Comparison of ENCODE assay signal across 1 cellular context in the genomic region with DNA sequence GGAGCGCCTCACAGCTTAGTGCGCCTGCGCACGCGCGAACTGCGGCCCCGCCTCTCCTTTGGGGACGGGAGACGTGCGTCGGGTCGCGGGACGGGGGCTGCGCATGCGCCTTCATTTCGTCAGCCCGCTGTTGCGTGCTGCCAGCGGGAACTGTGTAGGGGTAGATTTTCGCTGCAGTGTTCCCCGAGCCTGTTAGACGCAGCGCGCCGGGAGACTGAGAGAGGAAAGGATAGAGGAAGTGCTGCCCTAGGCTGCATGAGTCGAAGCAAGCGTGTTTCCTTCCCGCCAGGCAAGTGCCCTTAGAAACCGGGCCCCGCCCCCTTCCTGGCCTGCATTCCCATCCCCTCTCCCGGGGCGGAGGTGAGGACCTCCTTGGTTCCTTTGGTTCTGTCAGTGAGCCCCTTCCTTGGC.
A peak's percentile ranks its signal among the peaks of the same experiment; 100 is the strongest.
TF ChIP-seq lines count a peak whose summit lies in the region.

No MANE protein-coding gene starts in this region.

TF ChIP-seq in HepG2, 621 proteins besides CTCF, POLR2A, EP300 and RAD21 (continued from another document and continues in another):
- TF ChIP-seq SAP130 (CRISPR knock-in tag; IDR thresholded peaks at IDR 0.05; ENCODE audit: low read depth) = peak; percentile 70; the same call in 1 of the 2 replicates
- TF ChIP-seq XBP1 (CRISPR knock-in tag; IDR thresholded peaks at IDR 0.05) = no peak
- peak; percentile 20; the same call in 1 of the 2 replicates for TF ChIP-seq FOXK1 (CRISPR knock-in tag; IDR thresholded peaks at IDR 0.05; ENCODE audit: borderline replicate concordance, low read depth)
- TF ChIP-seq DMAP1 (CRISPR knock-in tag; IDR thresholded peaks at IDR 0.05) = no peak
- 0 out of 2 replicates have a peak, but pooled peaks have one; percentile 55 for TF ChIP-seq ZNF468 (CRISPR knock-in tag; IDR thresholded peaks at IDR 0.05)
- TF ChIP-seq, protein P1, sequence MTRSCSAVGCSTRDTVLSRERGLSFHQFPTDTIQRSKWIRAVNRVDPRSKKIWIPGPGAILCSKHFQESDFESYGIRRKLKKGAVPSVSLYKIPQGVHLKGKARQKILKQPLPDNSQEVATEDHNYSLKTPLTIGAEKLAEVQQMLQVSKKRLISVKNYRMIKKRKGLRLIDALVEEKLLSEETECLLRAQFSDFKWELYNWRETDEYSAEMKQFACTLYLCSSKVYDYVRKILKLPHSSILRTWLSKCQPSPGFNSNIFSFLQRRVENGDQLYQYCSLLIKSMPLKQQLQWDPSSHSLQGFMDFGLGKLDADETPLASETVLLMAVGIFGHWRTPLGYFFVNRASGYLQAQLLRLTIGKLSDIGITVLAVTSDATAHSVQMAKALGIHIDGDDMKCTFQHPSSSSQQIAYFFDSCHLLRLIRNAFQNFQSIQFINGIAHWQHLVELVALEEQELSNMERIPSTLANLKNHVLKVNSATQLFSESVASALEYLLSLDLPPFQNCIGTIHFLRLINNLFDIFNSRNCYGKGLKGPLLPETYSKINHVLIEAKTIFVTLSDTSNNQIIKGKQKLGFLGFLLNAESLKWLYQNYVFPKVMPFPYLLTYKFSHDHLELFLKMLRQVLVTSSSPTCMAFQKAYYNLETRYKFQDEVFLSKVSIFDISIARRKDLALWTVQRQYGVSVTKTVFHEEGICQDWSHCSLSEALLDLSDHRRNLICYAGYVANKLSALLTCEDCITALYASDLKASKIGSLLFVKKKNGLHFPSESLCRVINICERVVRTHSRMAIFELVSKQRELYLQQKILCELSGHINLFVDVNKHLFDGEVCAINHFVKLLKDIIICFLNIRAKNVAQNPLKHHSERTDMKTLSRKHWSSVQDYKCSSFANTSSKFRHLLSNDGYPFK (CRISPR knock-in tag; IDR thresholded peaks at IDR 0.05; ENCODE audit: borderline replicate concordance) = peak; percentile 59; the same call in 1 of the 2 replicates
- TF ChIP-seq FOXO1 (CRISPR knock-in tag; IDR thresholded peaks at IDR 0.05) = peak; percentile 55; the same call in 1 of the 2 replicates
- TF ChIP-seq ZNF367 (CRISPR knock-in tag; IDR thresholded peaks at IDR 0.05; ENCODE audit: borderline replicate concordance) = 0 out of 2 replicates have a peak, but pooled peaks have one; percentile 74
- TF ChIP-seq HNRNPLL (IDR thresholded peaks at IDR 0.05; ENCODE audit: low read depth, low read length, poor library complexity, severe bottlenecking) = peak; percentile 52
- peak; percentile 50; the same call in 1 of the 2 replicates for TF ChIP-seq SIN3A (IDR thresholded peaks at IDR 0.05; ENCODE audit: borderline replicate concordance, low read depth, low read length)
- peak; percentile 5; the same call in 1 of the 2 replicates for TF ChIP-seq ZNF768 (CRISPR knock-in tag; IDR thresholded peaks at IDR 0.05)
- TF ChIP-seq, protein P2, sequence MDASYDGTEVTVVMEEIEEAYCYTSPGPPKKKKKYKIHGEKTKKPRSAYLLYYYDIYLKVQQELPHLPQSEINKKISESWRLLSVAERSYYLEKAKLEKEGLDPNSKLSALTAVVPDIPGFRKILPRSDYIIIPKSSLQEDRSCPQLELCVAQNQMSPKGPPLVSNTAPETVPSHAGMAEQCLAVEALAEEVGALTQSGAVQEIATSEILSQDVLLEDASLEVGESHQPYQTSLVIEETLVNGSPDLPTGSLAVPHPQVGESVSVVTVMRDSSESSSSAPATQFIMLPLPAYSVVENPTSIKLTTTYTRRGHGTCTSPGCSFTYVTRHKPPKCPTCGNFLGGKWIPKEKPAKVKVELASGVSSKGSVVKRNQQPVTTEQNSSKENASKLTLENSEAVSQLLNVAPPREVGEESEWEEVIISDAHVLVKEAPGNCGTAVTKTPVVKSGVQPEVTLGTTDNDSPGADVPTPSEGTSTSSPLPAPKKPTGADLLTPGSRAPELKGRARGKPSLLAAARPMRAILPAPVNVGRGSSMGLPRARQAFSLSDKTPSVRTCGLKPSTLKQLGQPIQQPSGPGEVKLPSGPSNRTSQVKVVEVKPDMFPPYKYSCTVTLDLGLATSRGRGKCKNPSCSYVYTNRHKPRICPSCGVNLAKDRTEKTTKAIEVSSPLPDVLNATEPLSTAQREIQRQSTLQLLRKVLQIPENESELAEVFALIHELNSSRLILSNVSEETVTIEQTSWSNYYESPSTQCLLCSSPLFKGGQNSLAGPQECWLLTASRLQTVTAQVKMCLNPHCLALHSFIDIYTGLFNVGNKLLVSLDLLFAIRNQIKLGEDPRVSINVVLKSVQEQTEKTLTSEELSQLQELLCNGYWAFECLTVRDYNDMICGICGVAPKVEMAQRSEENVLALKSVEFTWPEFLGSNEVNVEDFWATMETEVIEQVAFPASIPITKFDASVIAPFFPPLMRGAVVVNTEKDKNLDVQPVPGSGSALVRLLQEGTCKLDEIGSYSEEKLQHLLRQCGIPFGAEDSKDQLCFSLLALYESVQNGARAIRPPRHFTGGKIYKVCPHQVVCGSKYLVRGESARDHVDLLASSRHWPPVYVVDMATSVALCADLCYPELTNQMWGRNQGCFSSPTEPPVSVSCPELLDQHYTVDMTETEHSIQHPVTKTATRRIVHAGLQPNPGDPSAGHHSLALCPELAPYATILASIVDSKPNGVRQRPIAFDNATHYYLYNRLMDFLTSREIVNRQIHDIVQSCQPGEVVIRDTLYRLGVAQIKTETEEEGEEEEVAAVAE (CRISPR knock-in tag; IDR thresholded peaks at IDR 0.05; ENCODE audit: borderline replicate concordance) = 0 out of 2 replicates have a peak, but pooled peaks have one; percentile 13
- TF ChIP-seq, protein P3, sequence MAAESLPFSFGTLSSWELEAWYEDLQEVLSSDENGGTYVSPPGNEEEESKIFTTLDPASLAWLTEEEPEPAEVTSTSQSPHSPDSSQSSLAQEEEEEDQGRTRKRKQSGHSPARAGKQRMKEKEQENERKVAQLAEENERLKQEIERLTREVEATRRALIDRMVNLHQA (CRISPR knock-in tag; IDR thresholded peaks at IDR 0.05) = no peak
- peak; percentile 49; the same call in 1 of the 2 replicates for TF ChIP-seq HDAC2 (CRISPR knock-in tag; IDR thresholded peaks at IDR 0.05)
- TF ChIP-seq, protein P4, sequence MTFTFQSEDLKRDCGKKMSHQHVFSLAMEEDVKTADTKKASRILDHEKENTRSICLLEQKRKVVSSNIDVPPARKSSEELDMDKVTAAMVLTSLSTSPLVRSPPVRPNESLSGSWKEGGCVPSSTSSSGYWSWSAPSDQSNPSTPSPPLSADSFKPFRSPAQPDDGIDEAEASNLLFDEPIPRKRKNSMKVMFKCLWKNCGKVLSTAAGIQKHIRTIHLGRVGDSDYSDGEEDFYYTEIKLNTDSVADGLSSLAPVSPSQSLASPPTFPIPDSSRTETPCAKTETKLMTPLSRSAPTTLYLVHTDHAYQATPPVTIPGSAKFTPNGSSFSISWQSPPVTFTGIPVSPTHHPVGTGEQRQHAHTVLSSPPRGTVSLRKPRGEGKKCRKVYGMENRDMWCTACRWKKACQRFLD (CRISPR knock-in tag; IDR thresholded peaks at IDR 0.05; ENCODE audit: borderline replicate concordance) = 0 out of 2 replicates have a peak, but pooled peaks have one; percentile 69
- no peak for TF ChIP-seq ZNF652 (CRISPR knock-in tag; IDR thresholded peaks at IDR 0.05; ENCODE audit: borderline replicate concordance, low read depth)
- TF ChIP-seq ZNF564 (CRISPR knock-in tag; IDR thresholded peaks at IDR 0.05) = 0 out of 2 replicates have a peak, but pooled peaks have one; percentile 5
- no peak; the same call in 1 of the 2 replicates for TF ChIP-seq ZNF331 (CRISPR knock-in tag; IDR thresholded peaks at IDR 0.05)
- TF ChIP-seq GZF1 (CRISPR knock-in tag; IDR thresholded peaks at IDR 0.05) = no peak
- TF ChIP-seq CEBPB (IDR thresholded peaks at IDR 0.05; ENCODE audit: borderline replicate concordance, low read depth, low read length) = peak; percentile 52; the same call in 1 of the 2 replicates
- TF ChIP-seq, protein P5, sequence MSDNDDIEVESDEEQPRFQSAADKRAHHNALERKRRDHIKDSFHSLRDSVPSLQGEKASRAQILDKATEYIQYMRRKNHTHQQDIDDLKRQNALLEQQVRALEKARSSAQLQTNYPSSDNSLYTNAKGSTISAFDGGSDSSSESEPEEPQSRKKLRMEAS (IDR thresholded peaks at IDR 0.05) = peak; percentile 32; the same call in 1 of the 2 replicates
- TF ChIP-seq MEIS1 (CRISPR knock-in tag; IDR thresholded peaks at IDR 0.05; ENCODE audit: borderline replicate concordance) = 0 out of 2 replicates have a peak, but pooled peaks have one; percentile 21
- TF ChIP-seq, protein P6, sequence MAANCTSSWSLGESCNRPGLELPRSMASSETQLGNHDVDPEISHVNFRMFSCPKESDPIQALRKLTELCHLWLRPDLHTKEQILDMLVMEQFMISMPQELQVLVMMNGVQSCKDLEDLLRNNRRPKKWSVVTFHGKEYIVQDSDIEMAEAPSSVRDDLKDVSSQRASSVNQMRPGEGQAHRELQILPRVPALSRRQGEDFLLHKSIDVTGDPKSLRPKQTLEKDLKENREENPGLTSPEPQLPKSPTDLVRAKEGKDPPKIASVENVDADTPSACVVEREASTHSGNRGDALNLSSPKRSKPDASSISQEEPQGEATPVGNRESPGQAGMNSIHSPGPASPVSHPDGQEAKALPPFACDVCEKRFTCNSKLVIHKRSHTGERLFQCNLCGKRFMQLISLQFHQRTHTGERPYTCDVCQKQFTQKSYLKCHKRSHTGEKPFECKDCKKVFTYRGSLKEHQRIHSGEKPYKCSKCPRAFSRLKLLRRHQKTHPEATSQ (CRISPR knock-in tag; IDR thresholded peaks at IDR 0.05; ENCODE audit: borderline replicate concordance) = peak; percentile 25; the same call in 1 of the 2 replicates
- TF ChIP-seq THAP11 (CRISPR knock-in tag; IDR thresholded peaks at IDR 0.05) = peak; percentile 69
- TF ChIP-seq KLF6 (CRISPR knock-in tag; IDR thresholded peaks at IDR 0.05) = peak; percentile 56; the same call in 1 of the 2 replicates
- 0 out of 2 replicates have a peak, but pooled peaks have one; percentile 40 for TF ChIP-seq SALL2 (CRISPR knock-in tag; IDR thresholded peaks at IDR 0.05)
- TF ChIP-seq KLF9 (CRISPR knock-in tag; IDR thresholded peaks at IDR 0.05; ENCODE audit: low read depth) = peak; percentile 89; the same call in 1 of the 2 replicates
- TF ChIP-seq ZNF644 (CRISPR knock-in tag; IDR thresholded peaks at IDR 0.05; ENCODE audit: low read depth) = peak; percentile 12; the same call in 1 of the 2 replicates
- 0 out of 2 replicates have a peak, but pooled peaks have one; percentile 31 for TF ChIP-seq ZNF138 (CRISPR knock-in tag; IDR thresholded peaks at IDR 0.05; ENCODE audit: low read depth)
- TF ChIP-seq REPIN1 (CRISPR knock-in tag; IDR thresholded peaks at IDR 0.05; ENCODE audit: borderline replicate concordance, low read depth) = peak; percentile 48; the same call in 1 of the 2 replicates
- TF ChIP-seq, protein P7, sequence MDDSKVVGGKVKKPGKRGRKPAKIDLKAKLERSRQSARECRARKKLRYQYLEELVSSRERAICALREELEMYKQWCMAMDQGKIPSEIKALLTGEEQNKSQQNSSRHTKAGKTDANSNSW (CRISPR knock-in tag; IDR thresholded peaks at IDR 0.05; ENCODE audit: borderline replicate concordance) = 0 out of 2 replicates have a peak, but pooled peaks have one; percentile 51
- peak; percentile 28; the same call in 1 of the 2 replicates for TF ChIP-seq TSC22D2 (CRISPR knock-in tag; IDR thresholded peaks at IDR 0.05; ENCODE audit: borderline replicate concordance)
- peak; percentile 74; the same call in 1 of the 2 replicates for TF ChIP-seq ZNF124 (CRISPR knock-in tag; IDR thresholded peaks at IDR 0.05)
- 0 out of 2 replicates have a peak, but pooled peaks have one; percentile 52 for TF ChIP-seq CCDC6 (CRISPR knock-in tag; IDR thresholded peaks at IDR 0.05)
- TF ChIP-seq, protein P8, sequence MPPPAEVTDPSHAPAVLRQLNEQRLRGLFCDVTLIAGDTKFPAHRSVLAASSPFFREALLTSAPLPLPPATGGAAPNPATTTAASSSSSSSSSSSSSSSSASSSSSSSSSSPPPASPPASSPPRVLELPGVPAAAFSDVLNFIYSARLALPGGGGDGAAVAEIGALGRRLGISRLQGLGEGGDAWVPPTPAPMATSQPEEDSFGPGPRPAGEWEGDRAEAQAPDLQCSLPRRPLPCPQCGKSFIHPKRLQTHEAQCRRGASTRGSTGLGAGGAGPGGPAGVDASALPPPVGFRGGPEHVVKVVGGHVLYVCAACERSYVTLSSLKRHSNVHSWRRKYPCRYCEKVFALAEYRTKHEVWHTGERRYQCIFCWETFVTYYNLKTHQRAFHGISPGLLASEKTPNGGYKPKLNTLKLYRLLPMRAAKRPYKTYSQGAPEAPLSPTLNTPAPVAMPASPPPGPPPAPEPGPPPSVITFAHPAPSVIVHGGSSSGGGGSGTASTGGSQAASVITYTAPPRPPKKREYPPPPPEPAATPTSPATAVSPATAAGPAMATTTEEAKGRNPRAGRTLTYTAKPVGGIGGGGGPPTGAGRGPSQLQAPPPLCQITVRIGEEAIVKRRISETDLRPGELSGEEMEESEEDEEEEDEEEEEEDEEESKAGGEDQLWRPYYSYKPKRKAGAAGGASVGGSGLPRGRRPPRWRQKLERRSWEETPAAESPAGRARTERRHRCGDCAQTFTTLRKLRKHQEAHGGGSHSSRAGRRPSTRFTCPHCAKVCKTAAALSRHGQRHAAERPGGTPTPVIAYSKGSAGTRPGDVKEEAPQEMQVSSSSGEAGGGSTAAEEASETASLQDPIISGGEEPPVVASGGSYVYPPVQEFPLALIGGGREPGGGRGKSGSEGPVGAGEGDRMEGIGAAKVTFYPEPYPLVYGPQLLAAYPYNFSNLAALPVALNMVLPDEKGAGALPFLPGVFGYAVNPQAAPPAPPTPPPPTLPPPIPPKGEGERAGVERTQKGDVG (CRISPR knock-in tag; IDR thresholded peaks at IDR 0.05; ENCODE audit: borderline replicate concordance) = no peak
- TF ChIP-seq FOXJ3 (CRISPR knock-in tag; IDR thresholded peaks at IDR 0.05; ENCODE audit: borderline replicate concordance) = 0 out of 2 replicates have a peak, but pooled peaks have one; percentile 31
- TF ChIP-seq, protein P9, sequence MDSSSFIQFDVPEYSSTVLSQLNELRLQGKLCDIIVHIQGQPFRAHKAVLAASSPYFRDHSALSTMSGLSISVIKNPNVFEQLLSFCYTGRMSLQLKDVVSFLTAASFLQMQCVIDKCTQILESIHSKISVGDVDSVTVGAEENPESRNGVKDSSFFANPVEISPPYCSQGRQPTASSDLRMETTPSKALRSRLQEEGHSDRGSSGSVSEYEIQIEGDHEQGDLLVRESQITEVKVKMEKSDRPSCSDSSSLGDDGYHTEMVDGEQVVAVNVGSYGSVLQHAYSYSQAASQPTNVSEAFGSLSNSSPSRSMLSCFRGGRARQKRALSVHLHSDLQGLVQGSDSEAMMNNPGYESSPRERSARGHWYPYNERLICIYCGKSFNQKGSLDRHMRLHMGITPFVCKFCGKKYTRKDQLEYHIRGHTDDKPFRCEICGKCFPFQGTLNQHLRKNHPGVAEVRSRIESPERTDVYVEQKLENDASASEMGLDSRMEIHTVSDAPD (CRISPR knock-in tag; IDR thresholded peaks at IDR 0.05) = no peak
- no peak for TF ChIP-seq ZNF790 (CRISPR knock-in tag; IDR thresholded peaks at IDR 0.05; ENCODE audit: borderline replicate concordance)
- peak; percentile 41; the same call in 1 of the 2 replicates for TF ChIP-seq ZNF350 (CRISPR knock-in tag; IDR thresholded peaks at IDR 0.05; ENCODE audit: borderline replicate concordance, low read depth)
- peak; percentile 71 for TF ChIP-seq GATAD1 (CRISPR knock-in tag; IDR thresholded peaks at IDR 0.05)
- TF ChIP-seq, protein P10, sequence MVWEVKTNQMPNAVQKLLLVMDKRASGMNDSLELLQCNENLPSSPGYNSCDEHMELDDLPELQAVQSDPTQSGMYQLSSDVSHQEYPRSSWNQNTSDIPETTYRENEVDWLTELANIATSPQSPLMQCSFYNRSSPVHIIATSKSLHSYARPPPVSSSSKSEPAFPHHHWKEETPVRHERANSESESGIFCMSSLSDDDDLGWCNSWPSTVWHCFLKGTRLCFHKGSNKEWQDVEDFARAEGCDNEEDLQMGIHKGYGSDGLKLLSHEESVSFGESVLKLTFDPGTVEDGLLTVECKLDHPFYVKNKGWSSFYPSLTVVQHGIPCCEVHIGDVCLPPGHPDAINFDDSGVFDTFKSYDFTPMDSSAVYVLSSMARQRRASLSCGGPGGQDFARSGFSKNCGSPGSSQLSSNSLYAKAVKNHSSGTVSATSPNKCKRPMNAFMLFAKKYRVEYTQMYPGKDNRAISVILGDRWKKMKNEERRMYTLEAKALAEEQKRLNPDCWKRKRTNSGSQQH (CRISPR knock-in tag; IDR thresholded peaks at IDR 0.05; ENCODE audit: low read depth) = 0 out of 2 replicates have a peak, but pooled peaks have one; percentile 2
